In genomic region chr4:6043843-6044242, GRCh38 we compare ENCODE assay signal across 26 cellular contexts. TPM values are rescaled to one million over a fixed set of nuclear protein-coding genes. Genes with fewer than 3 reads are reported as not detected.
"Had no signal": no experiment of that assay in that cellular context is flagged by ENCODE, and none has a peak within 500 bp of the region (broad histone marks: within the 10 kb centered on the region; RNA-seq: fewer than 3 reads in every experiment).

No MANE protein-coding gene starts in this region.

- H3K36me3 Mint-ChIP-seq: immature natural killer cell; naive thymus-derived CD8-positive, alpha-beta T cell had no signal

- H3K4me1 ChIP-seq: lower lobe of right lung, prostate gland, right atrium auricular region, stomach, thyroid gland, vagina had no signal

- H3K27ac Mint-ChIP-seq: immature natural killer cell; naive thymus-derived CD8-positive, alpha-beta T cell had no signal

- ATAC-seq: effector memory CD8-positive, alpha-beta T cell; left ventricle myocardium superior; naive thymus-derived CD8-positive, alpha-beta T cell; sciatic nerve had no signal

- H3K36me3 ChIP-seq: lower lobe of right lung, prostate gland, right atrium auricular region, stomach, thyroid gland, vagina had no signal

- DNase-seq: cortex of kidney; effector memory CD8-positive, alpha-beta T cell; hypothalamus; immature natural killer cell; islet precursor cell; kidney glomerular epithelial cell; left ventricle myocardium superior; lower lobe of right lung; naive thymus-derived CD8-positive, alpha-beta T cell; stimulated activated CD4-positive, alpha-beta T cell treated with anti-CD3 and anti-CD28 coated beads, Interleukin-12 subunit alpha, Interleukin-12 subunit beta, amount 100 ng/mL, for 4 hours; stimulated activated CD4-positive, alpha-beta T cell treated with anti-CD3 and anti-CD28 coated beads, Interleukin-1b, Interleukin-23, amount 100 ng/mL, for 48 hours; stimulated activated CD4-positive, alpha-beta T cell treated with anti-CD3 and anti-CD28 coated beads, Interleukin-4, amount 100 ng/mL, for 1 hour; stimulated activated CD8-positive, alpha-beta memory T cell treated with anti-CD3 and anti-CD28 coated beads, Interleukin-4, amount 100 ng/mL, for 48 hours; stimulated activated naive CD4-positive, alpha-beta T cell treated with Interleukin-2 at 50 U/mL for 16 hours; thyroid gland; trophoblast cell had no signal

- H3K4me3 Mint-ChIP-seq: effector memory CD8-positive, alpha-beta T cell; immature natural killer cell; naive thymus-derived CD8-positive, alpha-beta T cell; neural crest cell had no signal

- H3K9me3 ChIP-seq: lower lobe of right lung, prostate gland, right atrium auricular region, stomach, thyroid gland, vagina had no signal

- H3K9me3 Mint-ChIP-seq: effector memory CD8-positive, alpha-beta T cell; naive thymus-derived CD8-positive, alpha-beta T cell; neural crest cell had no signal

- H3K27ac ChIP-seq: lower lobe of right lung, prostate gland, right atrium auricular region, stomach, thyroid gland, vagina had no signal

- H3K4me1 Mint-ChIP-seq: immature natural killer cell, neural crest cell had no signal

- H3K4me2 ChIP-seq: smooth muscle cell had no signal

- H3K4me3 ChIP-seq: lower lobe of right lung, prostate gland, right atrium auricular region, smooth muscle cell, stomach, thyroid gland, vagina had no signal

- H3K27me3 ChIP-seq: right atrium auricular region, thyroid gland, vagina had no signal

RNA-seq across cellular contexts. Expression of gene C4orf50, which starts 25.6 kb away (rescaled TPM):
- total RNA-seq: fibroblast of villous mesenchyme; mesenteric fat pad; naive thymus-derived CD8-positive, alpha-beta T cell; osteocyte; right atrium auricular region; smooth muscle cell had no signal
